1 cellular context compared by ENCODE assay signal in genomic region chr1:233253231-233254038, GRCh38.
TF ChIP-seq lines count a peak whose summit lies in the region.

No MANE protein-coding gene starts in this region.

TF ChIP-seq in WTC11, 78 proteins besides CTCF, POLR2A, EP300 and RAD21 (continued from another document):
- TF ChIP-seq ARID4B (CRISPR knock-in tag; IDR thresholded peaks at IDR 0.05; ENCODE audit: borderline replicate concordance) (no peak), RELA (CRISPR knock-in tag; IDR thresholded peaks at IDR 0.05; ENCODE audit: borderline replicate concordance) (no peak), SP1 (CRISPR knock-in tag; conservative IDR thresholded peaks at IDR 0.05) (no peak), ETV6 (CRISPR knock-in tag; IDR thresholded peaks at IDR 0.05) (no peak), FOXP1 (CRISPR knock-in tag; IDR thresholded peaks at IDR 0.05; ENCODE audit: borderline replicate concordance) (no peak)
